In genomic region chr9:20624201-20625002, GRCh38 we compare ENCODE assay signal across 8 cellular contexts. TPM values are rescaled to one million over a fixed set of nuclear protein-coding genes. Genes with fewer than 3 reads are reported as not detected.
DNase-seq lines count a peak whose midpoint lies in the region; ATAC-seq, FAIRE-seq and TF ChIP-seq lines count a peak whose summit lies in the region.

No MANE protein-coding gene starts in this region.

- in situ Hi-C loops in SK-MEL-5 (cut with HindIII; ENCODE audit: low pct_unique_long_range_greater_than_20kb, low sequenced_read_pairs), result no loop called here

- 7 to 9% (median 7%) methylated on average over 21 of the region's 21 CpGs for WGBS in small intestine, 3 donors

- H3K4me3 ChIP-seq in LNCaP clone FGC (ENCODE audit: low read depth, low read length), result no peak overlapping the region
- peak overlapping the region; percentile 86 for H3K4me3 ChIP-seq in bronchial epithelial cell (ENCODE audit: low read depth, low read length)
- peak overlapping the region in 1 of 2 donors; percentile 99 for H3K4me3 ChIP-seq in small intestine (ENCODE audit: low read depth in 1 of 2, low read length in 2 of 2)

- no peak overlapping the region for H3K27ac ChIP-seq in small intestine (ENCODE audit: low read depth in 1 of 2, low read length in 1 of 2)

- no peak for FAIRE-seq in bronchial epithelial cell (lab: Jason Lieb, UNC)
- no peak for FAIRE-seq in small intestine (lab: Jason Lieb, UNC)

- TF ChIP-seq CTCF in GM20000 (IDR thresholded peaks at IDR 0.05; ENCODE audit: extremely low read depth, missing control alignments) (peak; percentile 54), LNCaP clone FGC (IDR thresholded peaks at IDR 0.05; ENCODE audit: control insufficient read depth, extremely low read depth, insufficient read depth) (peak; percentile 89), bronchial epithelial cell (IDR thresholded peaks at IDR 0.05; ENCODE audit: insufficient read depth, low read length, severe bottlenecking) (peak; percentile 62)

- H3K36me3 ChIP-seq in bronchial epithelial cell (ENCODE audit: control insufficient read depth, insufficient read depth, low read length) (no peaks in the 10 kb centered on the region), small intestine (ENCODE audit: control insufficient read depth in 2 of 2, insufficient read depth in 2 of 2, low read length in 2 of 2) (no peaks in the 10 kb centered on the region)

- DNase-seq in COR-L47 (lab: John Stamatoyannopoulos, UW), result peak; percentile 75
- peak; percentile 53 for DNase-seq in GM20000 (ENCODE audit: low spot score)
- no peak for DNase-seq in LNCaP clone FGC (ENCODE audit: low read depth)
- DNase-seq in SK-MEL-5 (ENCODE audit: low read depth, low spot score), result peak; percentile 80
- DNase-seq in bronchial epithelial cell (ENCODE audit: low read depth), result peak; percentile 74
- peak; percentile 92 for DNase-seq in inferior parietal cortex (ENCODE audit: extremely low spot score)
- peak; percentile 76 for DNase-seq in small intestine

- no peaks in the 10 kb centered on the region for H3K9me3 ChIP-seq in small intestine (ENCODE audit: control insufficient read depth, low read depth)

- ATAC-seq in GM21381 (IDR thresholded peaks at IDR 0.05; ENCODE audit: unreplicated experiment), result no peak

- peaks cover 0 to 2% of the 10 kb centered on the region in 2 donors for H3K4me1 ChIP-seq in small intestine (ENCODE audit: control insufficient read depth in 2 of 2, insufficient read depth in 1 of 2, low read depth in 1 of 2, low read length in 1 of 2)

- H3K27me3 ChIP-seq in bronchial epithelial cell (ENCODE audit: control insufficient read depth, insufficient read depth, low read length), result no peaks in the 10 kb centered on the region
- H3K27me3 ChIP-seq in small intestine (ENCODE audit: control insufficient read depth in 2 of 2, insufficient read depth in 2 of 2, low read length in 2 of 2), result no peaks in the 10 kb centered on the region

RNA-seq across cellular contexts. Expression of gene MLLT3, which starts 2.1 kb away (rescaled TPM):
- total RNA-seq in SK-MEL-5 (2014; rRNA removed; shearing (Covaris generic)), result 23.7 and 24.2 TPM in 2 replicates
- 6.9 and 11.8 TPM in 2 replicates for polyA plus RNA-seq in SK-MEL-5 (2015; cell fraction: cytosol; rRNA removed)
- 0.95 and 4.6 TPM in 2 replicates for polyA plus RNA-seq in SK-MEL-5 (2015; cell fraction: nucleus; rRNA removed)
- total RNA-seq in bronchial epithelial cell, result 15.8 and 30.1 TPM in 2 replicates
- polyA plus RNA-seq in small intestine, result 10 to 100 TPM in 2 of 3 donors, 1 to 10 TPM in 1; 8.9 to 14.9 (median 13.2) TPM

RNA-seq across cellular contexts. Expression of gene FOCAD, which starts 59.7 kb away (rescaled TPM):
- total RNA-seq in SK-MEL-5 (2014; rRNA removed; shearing (Covaris generic)), result 32.3 and 37.3 TPM in 2 replicates
- polyA plus RNA-seq in SK-MEL-5 (2015; cell fraction: cytosol; rRNA removed), result 17.0 and 22.8 TPM in 2 replicates
- polyA plus RNA-seq in SK-MEL-5 (2015; cell fraction: nucleus; rRNA removed), result 16.2 and 27.8 TPM in 2 replicates
- total RNA-seq in bronchial epithelial cell, result 28.4 and 34.3 TPM in 2 replicates
- 1 to 10 TPM; 3.5 to 9.7 (median 4.0) TPM for polyA plus RNA-seq in small intestine
